In the genomic region with DNA sequence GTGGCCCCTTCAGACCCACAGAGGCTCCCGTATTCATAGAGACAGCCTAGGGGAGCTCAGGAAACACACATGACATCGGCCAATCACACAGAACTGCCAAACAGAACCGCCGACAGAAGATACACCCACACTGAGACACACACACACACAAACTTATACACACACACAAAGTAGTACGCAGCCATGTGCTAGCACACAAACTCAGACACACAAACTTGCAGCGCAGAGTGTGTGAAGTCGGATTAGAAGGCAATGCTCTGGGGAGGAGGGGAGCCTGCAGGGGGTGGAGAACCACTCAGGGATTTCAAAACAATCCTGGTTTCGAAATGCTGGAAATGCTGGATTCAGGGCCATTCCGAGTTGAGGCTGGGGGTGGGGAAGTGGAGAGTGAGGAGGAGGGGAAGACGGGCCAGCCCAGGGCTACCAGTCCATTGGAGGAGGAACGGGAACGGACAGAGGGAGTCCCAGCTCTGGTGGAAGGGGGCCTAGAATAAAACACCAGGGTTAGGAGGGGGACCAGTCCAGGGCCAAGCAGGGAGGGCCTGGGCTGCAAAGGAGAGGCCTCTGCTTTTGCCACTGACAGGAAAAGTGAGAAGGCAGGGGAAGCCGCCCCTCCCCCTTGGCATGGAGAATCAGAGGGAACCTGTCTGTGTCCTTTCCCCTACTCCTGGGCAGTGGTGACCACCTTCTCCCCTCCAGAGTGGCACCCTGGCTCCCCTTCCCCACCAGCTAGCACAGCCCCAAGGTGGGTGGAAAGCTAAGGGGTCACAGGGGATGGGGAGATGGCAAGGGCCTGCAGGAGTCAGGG, we compare ENCODE assay signal across 8 cellular contexts. TPM values are rescaled to one million over a fixed set of nuclear protein-coding genes. Genes with fewer than 3 reads are reported as not detected.
DNase-seq lines count a peak whose midpoint lies in the region; ATAC-seq and TF ChIP-seq lines count a peak whose summit lies in the region.

No MANE protein-coding gene starts in this region.

- H3K27ac Mint-ChIP-seq in endodermal cell, result peak overlapping the region; percentile 93

- H3K36me3 Mint-ChIP-seq in endodermal cell (ENCODE audit: low read depth), result no peaks in the 10 kb centered on the region

- H3K4me1 ChIP-seq in RWPE2 (ENCODE audit: insufficient read depth, poor library complexity, severe bottlenecking), result peaks cover 42% of the 10 kb centered on the region
- peaks cover 44% of the 10 kb centered on the region for H3K4me1 ChIP-seq in endodermal cell (ENCODE audit: control insufficient read depth, insufficient read depth, low read length)
- H3K4me1 ChIP-seq in mucosa of rectum (ENCODE audit: control insufficient read depth in 2 of 2, insufficient read depth in 2 of 2, low read length in 2 of 2), result peaks cover 82 to 84% of the 10 kb centered on the region in 2 donors

- peak overlapping the region; percentile 53 for H3K4me3 Mint-ChIP-seq in endodermal cell

- H3K4me1 Mint-ChIP-seq in endodermal cell, result peaks cover 67% of the 10 kb centered on the region

- 1 to 8% methylated on average over 6 to 13 of the region's 13 CpGs for WGBS in endodermal cell (ENCODE audit: insufficient coverage in 1 of 2, insufficient read length in 1 of 2), 2 experiments

- peaks cover 2% of the 10 kb centered on the region for H3K27me3 Mint-ChIP-seq in endodermal cell (ENCODE audit: insufficient read depth)

- TF ChIP-seq CTCF in RWPE2 (IDR thresholded peaks at IDR 0.05; ENCODE audit: poor library complexity, severe bottlenecking), result no peak
- TF ChIP-seq CTCF in endodermal cell (conservative IDR thresholded peaks at IDR 0.05), result no peak
- no peak for TF ChIP-seq CTCF in GM10266 (IDR thresholded peaks at IDR 0.05; ENCODE audit: control insufficient read depth, insufficient read depth, low read depth, missing control alignments)

- peak; percentile 84 for DNase-seq in EL
- DNase-seq in RWPE2 (ENCODE audit: low spot score), result peak; percentile 81
- DNase-seq in endodermal cell, result peak; percentile 93
- no peak for DNase-seq in GM10266 (ENCODE audit: extremely low spot score)

- H3K36me3 ChIP-seq in RWPE2 (ENCODE audit: low read depth), result peaks cover 45% of the 10 kb centered on the region
- no peaks in the 10 kb centered on the region for H3K36me3 ChIP-seq in endodermal cell (ENCODE audit: control insufficient read depth, insufficient read depth, low read length)
- H3K36me3 ChIP-seq in mucosa of rectum (ENCODE audit: control insufficient read depth in 2 of 2, insufficient read depth in 2 of 2, low read length in 2 of 2), result no peaks in the 10 kb centered on the region

- no peaks in the 10 kb centered on the region for H3K27me3 ChIP-seq in RWPE2 (ENCODE audit: insufficient read depth, poor library complexity, severe bottlenecking)
- H3K27me3 ChIP-seq in endodermal cell (ENCODE audit: control insufficient read depth, insufficient read depth, low read length, poor library complexity, severe bottlenecking), result no peaks in the 10 kb centered on the region
- no peaks in the 10 kb centered on the region for H3K27me3 ChIP-seq in mucosa of rectum (ENCODE audit: control insufficient read depth in 2 of 2, insufficient read depth in 2 of 2, low read length in 2 of 2)

- no peaks in the 10 kb centered on the region for H3K9me3 ChIP-seq in RWPE2 (ENCODE audit: severe bottlenecking)
- no peaks in the 10 kb centered on the region for H3K9me3 ChIP-seq in endodermal cell (ENCODE audit: control insufficient read depth, low read length)
- H3K9me3 ChIP-seq in mucosa of rectum (ENCODE audit: control insufficient read depth in 2 of 2, low read length in 2 of 2), result no peaks in the 10 kb centered on the region

- H3K4me3 ChIP-seq in RWPE2 (ENCODE audit: severe bottlenecking) (peak overlapping the region; percentile 82), endodermal cell (ENCODE audit: low read length) (peak overlapping the region; percentile 75), mucosa of rectum (ENCODE audit: low read length in 2 of 2) (peak overlapping the region; percentile 87 to 94)

- ATAC-seq in RWPE2 (ENCODE audit: low read depth) (peak; percentile 1; the same call in 2 of the 3 replicates), HG03571 (IDR thresholded peaks at IDR 0.05; ENCODE audit: unreplicated experiment) (no peak), GM19035 (IDR thresholded peaks at IDR 0.05; ENCODE audit: unreplicated experiment) (no peak), GM18517 (IDR thresholded peaks at IDR 0.05; ENCODE audit: unreplicated experiment) (no peak)

- H3K9ac ChIP-seq in endodermal cell (ENCODE audit: extremely low read depth, low read length, poor library complexity, severe bottlenecking), result peak overlapping the region; percentile 49
- H3K9ac ChIP-seq in mucosa of rectum (ENCODE audit: low read depth in 1 of 2, low read length in 2 of 2), result peak overlapping the region; percentile 56 to 93

- H3K27ac ChIP-seq in RWPE2 (ENCODE audit: poor library complexity, severe bottlenecking) (peak overlapping the region; percentile 100), endodermal cell (ENCODE audit: low read depth, low read length) (peak overlapping the region; percentile 19), mucosa of rectum (ENCODE audit: low read depth in 2 of 2, low read length in 2 of 2) (peak overlapping the region; percentile 89 to 94)

- no peaks in the 10 kb centered on the region for H3K9me3 Mint-ChIP-seq in endodermal cell

RNA-seq across cellular contexts. Expression of a gene that starts 4.4 kb away (rescaled TPM):
- total RNA-seq in endodermal cell, result 10 to 100 TPM; 73.9 to 77.3 TPM
- 24.3 TPM for polyA plus RNA-seq in endodermal cell (2013, experiment 1 of 2)
- 23.6 TPM for polyA plus RNA-seq in endodermal cell (2013, experiment 2 of 2)

RNA-seq across cellular contexts. Expression of a gene that starts 34.8 kb away (rescaled TPM):
- under 1 TPM in 1 of 2 donors, not detected in 1; 0.38 TPM for total RNA-seq in endodermal cell
- 0.36 TPM for polyA plus RNA-seq in endodermal cell (2013, experiment 1 of 2)
- polyA plus RNA-seq in endodermal cell (2013, experiment 2 of 2), result 0.54 TPM

RNA-seq across cellular contexts. Expression of a gene that starts 37.6 kb away (rescaled TPM):
- total RNA-seq in endodermal cell, result under 1 TPM in 1 of 2 donors, not detected in 1; 0.07 TPM
- not detected for polyA plus RNA-seq in endodermal cell (2013, experiment 1 of 2)
- polyA plus RNA-seq in endodermal cell (2013, experiment 2 of 2), result not detected

RNA-seq across cellular contexts. Expression of a gene that starts 50.2 kb away (rescaled TPM):
- not detected for total RNA-seq in endodermal cell
- not detected for polyA plus RNA-seq in endodermal cell (2013, experiment 1 of 2)
- polyA plus RNA-seq in endodermal cell (2013, experiment 2 of 2), result not detected

Comparison
In these comparisons a context has a peak if more than half of its experiments do, and no peak if none do; other contexts are left out.
1. H3K27ac ChIP-seq: peak in every context shown above with its lines; median percentile 100 in RWPE2; 92 in mucosa of rectum; 19 in endodermal cell.